30 cellular contexts compared by ENCODE assay signal in genomic region chr3:58654466-58654865, GRCh38. TPM values are rescaled to one million over a fixed set of nuclear protein-coding genes. Genes with fewer than 3 reads are reported as not detected.
DNase-seq lines count a peak whose midpoint lies in the region; ATAC-seq and TF ChIP-seq lines count a peak whose summit lies in the region.
"Had no signal": no experiment of that assay in that cellular context is flagged by ENCODE, and none has a peak within 500 bp of the region (broad histone marks: within the 10 kb centered on the region; RNA-seq: fewer than 3 reads in every experiment).

No MANE protein-coding gene starts in this region.

- ATAC-seq in heart left ventricle, result no peak
- no peak for ATAC-seq in HG03521 (IDR thresholded peaks at IDR 0.05; ENCODE audit: unreplicated experiment)
- ATAC-seq: GM12878 had no signal

- H3K27me3 ChIP-seq in heart left ventricle (peaks cover 0 to 5% (median 0%) of the 10 kb centered on the region in 9 donors), neuronal stem cell (ENCODE audit: control insufficient read depth in 3 of 3, insufficient read depth in 3 of 3, low read depth in 1 of 3, low read length in 3 of 3) (peaks cover 0 to 10% (median 1%) of the 10 kb centered on the region in 3 experiments), suprapubic skin (peaks cover 5% of the 10 kb centered on the region), breast epithelium (no peaks in the 10 kb centered on the region)
- H3K27me3 ChIP-seq: BE2C, BLaER1 had no signal

- H3K4me1 ChIP-seq in heart left ventricle (no peaks in the 10 kb centered on the region), neuronal stem cell (ENCODE audit: control insufficient read depth in 2 of 2, insufficient read depth in 1 of 2, low read depth in 1 of 2, low read length in 2 of 2) (no peaks in the 10 kb centered on the region), suprapubic skin (no peaks in the 10 kb centered on the region), breast epithelium (no peaks in the 10 kb centered on the region)
- H3K4me1 ChIP-seq: BE2C had no signal

- peak overlapping the region; percentile 14 for H3K23ac ChIP-seq in neuronal stem cell (ENCODE audit: low read depth, low read length, poor library complexity)

- H3K36me3 ChIP-seq in heart left ventricle (no peaks in the 10 kb centered on the region), neuronal stem cell (replicated peaks in 1 of 2; ENCODE audit: control insufficient read depth in 2 of 2, insufficient read depth in 2 of 2, low read length in 2 of 2) (no peaks in the 10 kb centered on the region), suprapubic skin (no peaks in the 10 kb centered on the region), breast epithelium (no peaks in the 10 kb centered on the region)
- H3K36me3 ChIP-seq: BE2C, BLaER1 had no signal

- H2BK15ac ChIP-seq in neuronal stem cell (ENCODE audit: low read length), result peak overlapping the region; percentile 8

- DNase-seq in cardiac septum (ENCODE audit: low spot score) (peak; percentile 29), heart left ventricle (no peak), mesenteric fat pad (ENCODE audit: low spot score) (peak; percentile 59), neuronal stem cell (ENCODE audit: low spot score) (no peak), suprapubic skin (ENCODE audit: low spot score in 2 of 2) (peak; percentile 32 to 76), breast epithelium (ENCODE audit: low spot score in 2 of 2) (no peak), endothelial cell (ENCODE audit: low spot score) (no peak)
- DNase-seq: 8988T; ACHN; BE2C; C1 segment of cervical spinal cord; CD4-positive, alpha-beta memory T cell; CD4-positive, CD25-positive, alpha-beta regulatory T cell; CD8-positive, alpha-beta memory T cell; COR-L47; DMS 273 treated with DMSO at 0.1 percent for 48 hours; DMS153; DMS53; DMS79; DND-41; EL; GDM1 had no signal

- H3K9me3 ChIP-seq in heart left ventricle (no peaks in the 10 kb centered on the region), neuronal stem cell (replicated peaks in 1 of 2; ENCODE audit: control insufficient read depth in 2 of 2, insufficient read depth in 1 of 2, low read depth in 1 of 2, low read length in 2 of 2) (peaks cover 0 to 3% of the 10 kb centered on the region in 2 donors), suprapubic skin (no peaks in the 10 kb centered on the region), breast epithelium (no peaks in the 10 kb centered on the region)
- H3K9me3 ChIP-seq: BE2C had no signal

- H3K18ac ChIP-seq in neuronal stem cell (ENCODE audit: low read length), result peak overlapping the region; percentile 20

- no peak overlapping the region for H2AK5ac ChIP-seq in neuronal stem cell (ENCODE audit: low read depth, low read length)

- H2BK120ac ChIP-seq in neuronal stem cell (ENCODE audit: low read depth, low read length), result no peak overlapping the region

- no peak for TF ChIP-seq EP300 in suprapubic skin (IDR thresholded peaks at IDR 0.05)

- H3K4me2 ChIP-seq in neuronal stem cell (ENCODE audit: insufficient read depth, low read length, poor library complexity, severe bottlenecking), result no peak overlapping the region
- H3K4me2 ChIP-seq: BLaER1 had no signal

- no peak overlapping the region for H3K4me3 ChIP-seq in heart left ventricle
- H3K4me3 ChIP-seq in neuronal stem cell (ENCODE audit: low read length in 2 of 2), result no peak overlapping the region
- no peak overlapping the region for H3K4me3 ChIP-seq in suprapubic skin
- no peak overlapping the region for H3K4me3 ChIP-seq in breast epithelium
- H3K4me3 ChIP-seq: BLaER1, GM12878 had no signal

- no peaks in the 10 kb centered on the region for H3K79me1 ChIP-seq in neuronal stem cell (ENCODE audit: low read depth, low read length)

- intact Hi-C loops in cardiac septum (cut with DNase I) (no loop called here), heart left ventricle (cut with DNase I) (no loop called here), breast epithelium (cut with DNase I; ENCODE audit: low total_unique reads) (no loop called here)

- H2BK5ac ChIP-seq in neuronal stem cell (ENCODE audit: low read length), result no peak overlapping the region

- 88 to 94% (median 91%) methylated on average over 6 of the region's 6 CpGs for WGBS in heart left ventricle, 4 donors
- WGBS in neuronal stem cell (ENCODE audit: extremely low coverage in 2 of 2, insufficient read length in 2 of 2, insufficient replicate concordance in 1 of 2), 2 donors, result no CpG with 5 or more reads among the region's 6 CpGs
- 81% methylated on average over 5 of the region's 6 CpGs for WGBS in suprapubic skin

- no peak overlapping the region for H3K14ac ChIP-seq in neuronal stem cell (ENCODE audit: low read length)

- H3K27ac ChIP-seq in heart left ventricle (no peak overlapping the region), neuronal stem cell (replicated peaks; ENCODE audit: low read length) (no peak overlapping the region), suprapubic skin (no peak overlapping the region), breast epithelium (no peak overlapping the region)
- H3K27ac ChIP-seq: BLaER1 had no signal

- no peak for TF ChIP-seq CTCF in heart left ventricle (IDR thresholded peaks at IDR 0.05)
- no peak for TF ChIP-seq CTCF in suprapubic skin (IDR thresholded peaks at IDR 0.05)
- no peak for TF ChIP-seq CTCF in breast epithelium (IDR thresholded peaks at IDR 0.05)
- TF ChIP-seq CTCF in endothelial cell (IDR thresholded peaks at IDR 0.05; ENCODE audit: unreplicated experiment), result no peak

- no peak overlapping the region for H2AFZ ChIP-seq in neuronal stem cell (ENCODE audit: low read length)

- peaks cover 14% of the 10 kb centered on the region for H3K27me3 Mint-ChIP-seq in endothelial cell (ENCODE audit: unreplicated experiment)
- H3K27me3 Mint-ChIP-seq: CD4-positive, CD25-positive, alpha-beta regulatory T cell had no signal

- no peak overlapping the region for H3K27ac Mint-ChIP-seq in endothelial cell (ENCODE audit: unreplicated experiment)
- H3K27ac Mint-ChIP-seq: CD4-positive, alpha-beta memory T cell; CD4-positive, CD25-positive, alpha-beta regulatory T cell; CD8-positive, alpha-beta memory T cell had no signal

- no peaks in the 10 kb centered on the region for H3K9me3 Mint-ChIP-seq in endothelial cell (ENCODE audit: unreplicated experiment)

- H3K4me1 Mint-ChIP-seq in endothelial cell (ENCODE audit: unreplicated experiment), result peaks cover 19% of the 10 kb centered on the region
- H3K4me1 Mint-ChIP-seq: CD14-positive monocyte; CD4-positive, alpha-beta memory T cell; CD4-positive, CD25-positive, alpha-beta regulatory T cell; CD8-positive, alpha-beta memory T cell had no signal

- H4K91ac ChIP-seq in neuronal stem cell (ENCODE audit: low read depth, low read length, poor library complexity), result no peak overlapping the region

- no peak overlapping the region for H3K4me3 Mint-ChIP-seq in endothelial cell (ENCODE audit: unreplicated experiment)
- H3K4me3 Mint-ChIP-seq: CD14-positive monocyte; CD4-positive, alpha-beta memory T cell; CD4-positive, CD25-positive, alpha-beta regulatory T cell; CD8-positive, alpha-beta memory T cell had no signal

- TF ChIP-seq POLR2A in heart left ventricle (IDR thresholded peaks at IDR 0.05), result no peak
- TF ChIP-seq POLR2A in suprapubic skin (IDR thresholded peaks at IDR 0.05), result no peak
- no peak for TF ChIP-seq POLR2A in breast epithelium (IDR thresholded peaks at IDR 0.05)

- H3K36me3 Mint-ChIP-seq in endothelial cell (ENCODE audit: low read depth, unreplicated experiment), result peaks cover 7% of the 10 kb centered on the region
- H3K36me3 Mint-ChIP-seq: CD14-positive monocyte; CD4-positive, alpha-beta memory T cell; CD4-positive, CD25-positive, alpha-beta regulatory T cell; CD8-positive, alpha-beta memory T cell had no signal

- no peak overlapping the region for H4K8ac ChIP-seq in neuronal stem cell (ENCODE audit: low read depth, low read length)

- H3K9ac ChIP-seq in neuronal stem cell (ENCODE audit: low read depth, low read length, poor library complexity), result no peak overlapping the region
- H3K9ac ChIP-seq: BLaER1 had no signal

- H3K4ac ChIP-seq in neuronal stem cell (ENCODE audit: low read length), result no peak overlapping the region

- H2BK12ac ChIP-seq in neuronal stem cell (ENCODE audit: low read length), result no peak overlapping the region

RNA-seq across cellular contexts. Expression of gene FAM3D, which starts 12.1 kb away (rescaled TPM):
- not detected for total RNA-seq in cardiac septum
- not detected for total RNA-seq in heart left ventricle
- polyA plus RNA-seq in heart left ventricle, result under 1 TPM in 1 of 2 donors, not detected in 1; 0.06 TPM
- 0.51 TPM for total RNA-seq in mesenteric fat pad
- polyA plus RNA-seq in neuronal stem cell (2013, experiment 1 of 2), result 0.08 TPM
- polyA plus RNA-seq in neuronal stem cell (2013, experiment 2 of 2), result 0.08 TPM
- 1 to 10 TPM in 3 of 4 donors, not detected in 1; 1.2 to 4.0 (median 1.4) TPM for total RNA-seq in suprapubic skin
- total RNA-seq in breast epithelium, result 10 to 100 TPM in 1 of 3 donors, 1 to 10 TPM in 1, not detected in 1; 4.3 to 17.6 TPM
- total RNA-seq in endothelial cell (ENCODE audit: unreplicated experiment), result not detected
- total RNA-seq: A673; CD4-positive, alpha-beta memory T cell; CD4-positive, CD25-positive, alpha-beta regulatory T cell; CD8-positive, alpha-beta memory T cell; Daoy; G401; GM12878 had no signal
- polyA plus RNA-seq: AG04450; CD4-positive, alpha-beta memory T cell; CD4-positive, CD25-positive, alpha-beta regulatory T cell; CD8-positive, alpha-beta memory T cell had no signal

Comparison
In these comparisons a context has a peak if more than half of its experiments do, and no peak if none do; other contexts are left out.
1. DNase-seq: peak in cardiac septum (single experiment), mesenteric fat pad (single experiment) and suprapubic skin (2 of 2); none in heart left ventricle (0 of 5), neuronal stem cell (single experiment), breast epithelium (0 of 2) and endothelial cell (single experiment).